ENCODE assay signal across 17 cellular contexts in the genomic region with DNA sequence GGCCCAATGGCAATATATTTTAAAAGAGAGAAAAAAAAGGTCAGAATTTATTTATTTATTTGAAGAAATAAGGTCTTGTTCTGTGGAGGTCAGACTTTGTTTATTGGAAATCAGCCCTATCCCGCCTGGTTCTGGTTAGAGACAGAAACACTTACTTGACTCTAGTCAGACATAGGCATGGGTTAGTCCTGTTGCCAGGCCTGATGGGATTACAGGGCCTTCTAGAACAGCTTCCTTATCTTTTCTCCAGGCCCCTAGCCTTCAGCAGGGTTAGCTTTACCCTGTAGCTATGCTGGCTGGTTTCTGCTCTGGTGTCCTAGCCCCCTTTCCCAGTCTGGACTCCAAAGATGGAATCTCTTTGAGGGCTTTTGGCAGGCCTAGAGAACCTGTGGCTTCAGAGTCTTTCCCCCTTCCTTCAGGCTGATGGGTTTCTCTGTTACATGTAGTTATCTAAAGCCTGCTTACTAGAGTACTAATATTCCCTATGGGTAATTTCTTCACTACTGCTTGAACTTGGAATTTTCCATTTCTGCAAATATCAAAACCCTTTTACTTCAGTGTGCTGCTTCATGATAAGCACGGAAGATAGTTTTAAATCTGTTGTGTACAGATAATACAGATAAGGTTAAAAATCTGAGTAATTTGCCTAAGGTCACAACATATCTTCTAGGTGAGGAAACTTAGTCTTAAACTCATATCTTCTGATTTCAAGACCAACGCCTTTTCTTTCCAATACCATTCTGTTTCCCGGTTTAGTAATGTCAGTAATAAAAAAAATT. TPM values are rescaled to one million over a fixed set of nuclear protein-coding genes. Genes with fewer than 3 reads are reported as not detected.
DNase-seq lines count a peak whose midpoint lies in the region; ATAC-seq and TF ChIP-seq lines count a peak whose summit lies in the region.
"Had no signal": no experiment of that assay in that cellular context is flagged by ENCODE, and none has a peak within 500 bp of the region (broad histone marks: within the 10 kb centered on the region; RNA-seq: fewer than 3 reads in every experiment).

No MANE protein-coding gene starts in this region.

- H3K27me3 Mint-ChIP-seq in stimulated activated naive CD8-positive, alpha-beta T cell treated with anti-CD3 and anti-CD28 coated beads, Interleukin-15, amount 100 ng/mL, for 72 hours, result no peaks in the 10 kb centered on the region
- no peaks in the 10 kb centered on the region for H3K27me3 Mint-ChIP-seq in stimulated activated naive B cell treated with anti-CD40 and anti-IgM and Interleukin-4, amounts not matched to agents 10 μg/mL and 1 μg/mL and 100 μg/mL, for 72 hours

- H3K79me2 ChIP-seq in PC-3 (ENCODE audit: low read length), result peaks cover 91% of the 10 kb centered on the region

- H3K4me3 Mint-ChIP-seq in stimulated activated naive CD8-positive, alpha-beta T cell treated with anti-CD3 and anti-CD28 coated beads, Interleukin-15, amount 100 ng/mL, for 72 hours, result no peak overlapping the region
- no peak overlapping the region for H3K4me3 Mint-ChIP-seq in stimulated activated naive B cell treated with anti-CD40 and anti-IgM and Interleukin-4, amounts not matched to agents 10 μg/mL and 1 μg/mL and 100 μg/mL, for 72 hours

- ATAC-seq in stimulated activated naive CD8-positive, alpha-beta T cell treated with anti-CD3 and anti-CD28 coated beads, Interleukin-15, amount 100 ng/mL, for 72 hours, result no peak
- no peak for ATAC-seq in stimulated activated naive CD8-positive, alpha-beta T cell treated with anti-CD3 and anti-CD28 coated beads, Interleukin-15, Interleukin-2, amounts not matched to agents 100 U/mL and 50 U/mL, for 24 hours
- ATAC-seq in foreskin keratinocyte (peak; percentile 15), psoas muscle (no peak), PC-3 (no peak)
- ATAC-seq in stimulated activated naive B cell treated with anti-CD40 and anti-IgM and Interleukin-4, amounts not matched to agents 10 μg/mL and 1 μg/mL and 100 μg/mL, for 72 hours (replicated peaks), result no peak

- H3K27ac Mint-ChIP-seq in stimulated activated naive CD8-positive, alpha-beta T cell treated with anti-CD3 and anti-CD28 coated beads, Interleukin-15, amount 100 ng/mL, for 72 hours, result peak overlapping the region; percentile 12 to 90
- H3K27ac Mint-ChIP-seq in stimulated activated naive B cell treated with anti-CD40 and anti-IgM and Interleukin-4, amounts not matched to agents 10 μg/mL and 1 μg/mL and 100 μg/mL, for 72 hours, result no peak overlapping the region

- CTCF ChIA-PET in PC-3 (lab: Charles Lee), result no interaction called here

- H3K4me1 ChIP-seq in foreskin keratinocyte (peaks cover 16% of the 10 kb centered on the region), psoas muscle (peaks cover 37% of the 10 kb centered on the region), PC-3 (ENCODE audit: insufficient read depth, low read length) (no peaks in the 10 kb centered on the region)

- TF ChIP-seq CTCF in foreskin keratinocyte (conservative IDR thresholded peaks at IDR 0.05) (no peak), psoas muscle (IDR thresholded peaks at IDR 0.05) (no peak), PC-3 (conservative IDR thresholded peaks at IDR 0.05; ENCODE audit: low read depth, low read length) (no peak)

- intact Hi-C loops in psoas muscle (cut with DNase I) (no loop called here), PC-3 (cut with micrococcal nuclease) (no loop called here)

- H3K4me2 ChIP-seq in PC-3 (ENCODE audit: low read length), result no peak overlapping the region

- BruUV-seq in PC-3 (replicated peaks; lab: Mats Ljungman, UMichigan), result no TSS peak

- peaks cover 73% of the 10 kb centered on the region for H3K4me1 Mint-ChIP-seq in stimulated activated naive CD8-positive, alpha-beta T cell treated with anti-CD3 and anti-CD28 coated beads, Interleukin-15, amount 100 ng/mL, for 72 hours
- peaks cover 41 to 69% of the 10 kb centered on the region in 2 donors for H3K4me1 Mint-ChIP-seq in stimulated activated naive B cell treated with anti-CD40 and anti-IgM and Interleukin-4, amounts not matched to agents 10 μg/mL and 1 μg/mL and 100 μg/mL, for 72 hours

- H3K27me3 ChIP-seq in foreskin keratinocyte (no peaks in the 10 kb centered on the region), psoas muscle (ENCODE audit: insufficient read depth in 3 of 3, low read length in 2 of 3) (no peaks in the 10 kb centered on the region), PC-3 (ENCODE audit: low read length) (no peaks in the 10 kb centered on the region)
- H3K27me3 ChIP-seq: pancreas, upper lobe of left lung had no signal

- no peak overlapping the region for H3K4me3 ChIP-seq in psoas muscle
- H3K4me3 ChIP-seq in PC-3 (ENCODE audit: low read length), result no peak overlapping the region
- H3K4me3 ChIP-seq: coronary artery, pancreas, upper lobe of left lung had no signal

- DNase-seq in stimulated activated naive CD8-positive, alpha-beta T cell treated with anti-CD3 and anti-CD28 coated beads, Interleukin-15, amount 100 ng/mL, for 72 hours, result no peak
- DNase-seq in stimulated activated naive CD8-positive, alpha-beta T cell treated with anti-CD3 and anti-CD28 coated beads, Interleukin-15, Interleukin-2, amounts not matched to agents 100 U/mL and 50 U/mL, for 24 hours, result no peak
- DNase-seq in foreskin keratinocyte (no peak), psoas muscle (no peak), dermis blood vessel endothelial cell (no peak), PC-3 (no peak), germinal center (ENCODE audit: low spot score) (no peak)
- DNase-seq in stimulated activated naive B cell treated with anti-CD40 and anti-IgM and Interleukin-4, amounts not matched to agents 10 μg/mL and 1 μg/mL and 100 μg/mL, for 72 hours, result no peak
- DNase-seq: ACHN; activated CD4-positive, alpha-beta T cell treated with anti-CD3 and anti-CD28 coated beads for 48 hours; Caco-2; NCI-H2029 treated with DMSO at 0.1 percent for 48 hours; NCI-H69; pancreas; stimulated activated CD4-positive, alpha-beta T cell treated with anti-CD3 and anti-CD28 coated beads, Interleukin-15, amount 100 ng/mL, for 24 hours; upper lobe of left lung had no signal

- H3K27ac ChIP-seq in foreskin keratinocyte (no peak overlapping the region), psoas muscle (peak overlapping the region; percentile 21), PC-3 (ENCODE audit: low read length) (no peak overlapping the region)
- H3K27ac ChIP-seq: coronary artery, pancreas had no signal

- H3K36me3 ChIP-seq in psoas muscle (ENCODE audit: insufficient read depth in 1 of 2, low read depth in 1 of 2), result peaks cover 2 to 29% of the 10 kb centered on the region in 2 donors
- H3K36me3 ChIP-seq in PC-3 (ENCODE audit: low read depth, low read length), result peaks cover 6% of the 10 kb centered on the region; the same call in 1 of the 2 replicates
- H3K36me3 ChIP-seq: pancreas had no signal

- H3K9me3 Mint-ChIP-seq in stimulated activated naive CD8-positive, alpha-beta T cell treated with anti-CD3 and anti-CD28 coated beads, Interleukin-15, amount 100 ng/mL, for 72 hours, result no peaks in the 10 kb centered on the region
- no peaks in the 10 kb centered on the region for H3K9me3 Mint-ChIP-seq in stimulated activated naive B cell treated with anti-CD40 and anti-IgM and Interleukin-4, amounts not matched to agents 10 μg/mL and 1 μg/mL and 100 μg/mL, for 72 hours

- no peak overlapping the region for H2AFZ ChIP-seq in PC-3 (ENCODE audit: low read length)

- peaks cover 18% of the 10 kb centered on the region; the same call in 1 of the 2 replicates for H4K20me1 ChIP-seq in PC-3 (ENCODE audit: low read length)

- WGBS in psoas muscle, 3 donors, result 75 to 80% (median 75%) methylated on average over 4 of the region's 4 CpGs

- H3K9ac ChIP-seq in PC-3 (ENCODE audit: low read length), result no peak overlapping the region

- no peaks in the 10 kb centered on the region for H3F3A ChIP-seq in PC-3 (ENCODE audit: low read length, unreplicated experiment)

- H3K9me3 ChIP-seq in psoas muscle (no peaks in the 10 kb centered on the region), PC-3 (ENCODE audit: low read length) (no peaks in the 10 kb centered on the region)
- H3K9me3 ChIP-seq: Caco-2, pancreas, upper lobe of left lung had no signal

- POLR2A ChIA-PET in PC-3 (lab: Charles Lee; ENCODE audit: unreplicated experiment), result no interaction called here

- no peaks in the 10 kb centered on the region for H3K9me2 ChIP-seq in PC-3 (replicated peaks; ENCODE audit: low read length)

- peaks cover 49 to 63% of the 10 kb centered on the region in 2 donors for H3K36me3 Mint-ChIP-seq in stimulated activated naive B cell treated with anti-CD40 and anti-IgM and Interleukin-4, amounts not matched to agents 10 μg/mL and 1 μg/mL and 100 μg/mL, for 72 hours

RNA-seq across cellular contexts. Expression of a gene that starts 10.6 kb away (rescaled TPM):
- total RNA-seq in foreskin keratinocyte (21.1 and 22.1 TPM in 2 replicates), psoas muscle (10 to 100 TPM; 29.2 to 46.5 (median 42.9) TPM), dermis blood vessel endothelial cell (26.0 and 48.1 TPM in 2 replicates), PC-3 (2014; rRNA removed) (6.5 and 9.0 TPM in 2 replicates)
- polyA plus RNA-seq in foreskin keratinocyte (4.6 and 5.8 TPM in 2 replicates), psoas muscle (10 to 100 TPM; 11.0 to 24.6 (median 11.3) TPM)

RNA-seq across cellular contexts. Expression of a gene that starts 58.7 kb away (rescaled TPM):
- total RNA-seq in foreskin keratinocyte (1.7 and 2.4 TPM in 2 replicates), psoas muscle (10 to 100 TPM in 1 of 4 donors, 1 to 10 TPM in 3; 3.1 to 10.9 (median 6.0) TPM), dermis blood vessel endothelial cell (1.8 and 3.4 TPM in 2 replicates), PC-3 (2014; rRNA removed) (2.9 and 7.3 TPM in 2 replicates)
- polyA plus RNA-seq in foreskin keratinocyte (1.1 and 1.5 TPM in 2 replicates), psoas muscle (1 to 10 TPM; 1.1 to 3.4 (median 2.9) TPM)
